In the genomic region with DNA sequence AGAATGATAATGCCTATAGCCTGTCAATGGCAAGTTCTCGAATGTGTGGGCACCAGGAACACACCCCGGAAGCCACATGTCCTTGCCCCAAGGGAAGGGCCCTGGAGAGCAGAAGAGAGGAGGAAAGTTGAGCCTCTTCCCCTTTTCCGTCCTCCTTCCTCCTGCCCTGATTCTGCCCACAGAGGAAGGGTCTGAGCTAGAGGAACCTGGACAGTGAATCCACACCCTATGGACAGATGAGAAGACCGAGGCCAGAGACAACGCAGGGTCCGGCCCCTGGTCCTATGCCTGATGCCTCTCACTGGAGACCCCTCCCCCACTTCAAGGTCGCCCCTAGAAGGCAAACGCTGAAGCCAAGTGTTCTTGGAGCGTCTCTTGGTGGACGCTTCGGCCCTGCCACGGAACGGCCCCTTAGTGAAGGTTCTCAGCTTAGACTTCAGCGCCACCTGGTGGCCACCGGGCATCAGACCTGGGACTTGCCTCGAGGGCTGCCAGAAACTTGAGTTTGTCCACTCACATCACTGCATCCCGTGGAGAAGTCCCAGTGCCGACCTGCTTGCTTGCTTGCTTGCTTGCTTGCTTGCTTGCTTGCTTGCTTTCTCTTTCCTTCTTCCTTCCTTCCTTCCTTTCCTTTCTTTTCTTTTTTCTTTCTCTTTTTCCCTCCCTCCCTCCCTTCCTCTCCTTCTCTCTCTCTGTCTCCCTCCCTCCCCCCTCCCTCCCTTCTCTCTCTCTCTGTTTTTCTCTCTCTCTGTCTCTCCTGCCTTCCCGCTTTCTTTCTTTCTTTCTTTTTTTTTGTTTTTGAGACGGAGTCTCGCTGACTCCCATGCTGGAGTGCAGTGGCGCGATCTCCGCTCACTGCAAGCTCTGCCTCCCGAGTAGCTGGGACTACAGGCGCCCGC, we compare ENCODE assay signal across 1 cellular context.
TF ChIP-seq lines count a peak whose summit lies in the region.

No MANE protein-coding gene starts in this region.

TF ChIP-seq in GM12878, 131 proteins besides CTCF, POLR2A, EP300 and RAD21 (continued from another document):
- no peak for TF ChIP-seq NR2C2 (IDR thresholded peaks at IDR 0.05; ENCODE audit: borderline replicate concordance, control insufficient read depth, insufficient read length, low read depth)
- TF ChIP-seq TCF7 (IDR thresholded peaks at IDR 0.05; ENCODE audit: borderline replicate concordance), result no peak
- no peak for TF ChIP-seq SRF (IDR thresholded peaks at IDR 0.05; ENCODE audit: low read depth in 2 of 2, low read length in 2 of 2)
- TF ChIP-seq, protein P1, sequence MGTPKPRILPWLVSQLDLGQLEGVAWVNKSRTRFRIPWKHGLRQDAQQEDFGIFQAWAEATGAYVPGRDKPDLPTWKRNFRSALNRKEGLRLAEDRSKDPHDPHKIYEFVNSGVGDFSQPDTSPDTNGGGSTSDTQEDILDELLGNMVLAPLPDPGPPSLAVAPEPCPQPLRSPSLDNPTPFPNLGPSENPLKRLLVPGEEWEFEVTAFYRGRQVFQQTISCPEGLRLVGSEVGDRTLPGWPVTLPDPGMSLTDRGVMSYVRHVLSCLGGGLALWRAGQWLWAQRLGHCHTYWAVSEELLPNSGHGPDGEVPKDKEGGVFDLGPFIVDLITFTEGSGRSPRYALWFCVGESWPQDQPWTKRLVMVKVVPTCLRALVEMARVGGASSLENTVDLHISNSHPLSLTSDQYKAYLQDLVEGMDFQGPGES (IDR thresholded peaks at IDR 0.05), result no peak
- no peak for TF ChIP-seq STAT1 (conservative IDR thresholded peaks at IDR 0.05)
- TF ChIP-seq HDAC2 (IDR thresholded peaks at IDR 0.05), result no peak
- TF ChIP-seq, protein P2, sequence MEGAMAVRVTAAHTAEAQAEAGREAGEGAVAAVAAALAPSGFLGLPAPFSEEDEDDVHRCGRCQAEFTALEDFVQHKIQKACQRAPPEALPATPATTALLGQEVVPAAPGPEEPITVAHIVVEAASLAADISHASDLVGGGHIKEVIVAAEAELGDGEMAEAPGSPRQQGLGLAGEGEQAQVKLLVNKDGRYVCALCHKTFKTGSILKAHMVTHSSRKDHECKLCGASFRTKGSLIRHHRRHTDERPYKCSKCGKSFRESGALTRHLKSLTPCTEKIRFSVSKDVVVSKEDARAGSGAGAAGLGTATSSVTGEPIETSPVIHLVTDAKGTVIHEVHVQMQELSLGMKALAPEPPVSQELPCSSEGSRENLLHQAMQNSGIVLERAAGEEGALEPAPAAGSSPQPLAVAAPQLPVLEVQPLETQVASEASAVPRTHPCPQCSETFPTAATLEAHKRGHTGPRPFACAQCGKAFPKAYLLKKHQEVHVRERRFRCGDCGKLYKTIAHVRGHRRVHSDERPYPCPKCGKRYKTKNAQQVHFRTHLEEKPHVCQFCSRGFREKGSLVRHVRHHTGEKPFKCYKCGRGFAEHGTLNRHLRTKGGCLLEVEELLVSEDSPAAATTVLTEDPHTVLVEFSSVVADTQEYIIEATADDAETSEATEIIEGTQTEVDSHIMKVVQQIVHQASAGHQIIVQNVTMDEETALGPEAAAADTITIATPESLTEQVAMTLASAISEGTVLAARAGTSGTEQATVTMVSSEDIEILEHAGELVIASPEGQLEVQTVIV (IDR thresholded peaks at IDR 0.05; ENCODE audit: borderline replicate concordance, partially characterized antibody), result no peak
- TF ChIP-seq, protein P3, sequence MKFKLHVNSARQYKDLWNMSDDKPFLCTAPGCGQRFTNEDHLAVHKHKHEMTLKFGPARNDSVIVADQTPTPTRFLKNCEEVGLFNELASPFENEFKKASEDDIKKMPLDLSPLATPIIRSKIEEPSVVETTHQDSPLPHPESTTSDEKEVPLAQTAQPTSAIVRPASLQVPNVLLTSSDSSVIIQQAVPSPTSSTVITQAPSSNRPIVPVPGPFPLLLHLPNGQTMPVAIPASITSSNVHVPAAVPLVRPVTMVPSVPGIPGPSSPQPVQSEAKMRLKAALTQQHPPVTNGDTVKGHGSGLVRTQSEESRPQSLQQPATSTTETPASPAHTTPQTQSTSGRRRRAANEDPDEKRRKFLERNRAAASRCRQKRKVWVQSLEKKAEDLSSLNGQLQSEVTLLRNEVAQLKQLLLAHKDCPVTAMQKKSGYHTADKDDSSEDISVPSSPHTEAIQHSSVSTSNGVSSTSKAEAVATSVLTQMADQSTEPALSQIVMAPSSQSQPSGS (IDR thresholded peaks at IDR 0.05; ENCODE audit: low read length), result no peak
- no peak for TF ChIP-seq EZH2 (IDR thresholded peaks at IDR 0.05; ENCODE audit: borderline replicate concordance, control insufficient read depth, low read depth, low read length)
- no peak for TF ChIP-seq SMAD5 (IDR thresholded peaks at IDR 0.05; ENCODE audit: low read depth)
- TF ChIP-seq IRF4 (IDR thresholded peaks at IDR 0.05; ENCODE audit: low read depth, low read length), result peak; percentile 37; the same call in 1 of the 2 replicates
- no peak for TF ChIP-seq ATF7 (IDR thresholded peaks at IDR 0.05; ENCODE audit: low read depth)
- peak; percentile 74; the same call in 1 of the 2 replicates for TF ChIP-seq ZNF217 (IDR thresholded peaks at IDR 0.05)
- no peak for TF ChIP-seq RCOR1 (conservative IDR thresholded peaks at IDR 0.05; ENCODE audit: low read depth, low read length)
- TF ChIP-seq SMC3 (IDR thresholded peaks at IDR 0.05; ENCODE audit: borderline replicate concordance, low read length), result peak; percentile 99
- TF ChIP-seq HDGF (IDR thresholded peaks at IDR 0.05), result no peak
- no peak for TF ChIP-seq CBX5 (IDR thresholded peaks at IDR 0.05; ENCODE audit: low read depth)
- peak; percentile 46; the same call in 1 of the 2 replicates for TF ChIP-seq FOXM1 (IDR thresholded peaks at IDR 0.05; ENCODE audit: low read depth, low read length)
- TF ChIP-seq MEF2B (IDR thresholded peaks at IDR 0.05; ENCODE audit: partially characterized antibody, poor library complexity, severe bottlenecking), result peak; percentile 54
- no peak for TF ChIP-seq RFX5 (IDR thresholded peaks at IDR 0.05; ENCODE audit: low read depth, low read length)
- TF ChIP-seq JUND (IDR thresholded peaks at IDR 0.05; ENCODE audit: low read depth, low read length), result no peak
- no peak for TF ChIP-seq SUPT20H (IDR thresholded peaks at IDR 0.05; ENCODE audit: borderline replicate concordance, control insufficient read depth, low read depth, low read length)
- no peak for TF ChIP-seq TCF3 (IDR thresholded peaks at IDR 0.05; ENCODE audit: borderline replicate concordance, insufficient read depth, low read depth, low read length)
- TF ChIP-seq ETV6 (conservative IDR thresholded peaks at IDR 0.05 in 1 of 2, IDR thresholded peaks at IDR 0.05 in 1 of 2; ENCODE audit: borderline replicate concordance in 1 of 2, low read depth in 1 of 2), result 0 out of 4 replicates have a peak, but pooled peaks of 1 of the 2 experiments have one; percentile 21
- no peak for TF ChIP-seq SIN3A (IDR thresholded peaks at IDR 0.05; ENCODE audit: low read depth, low read length)
- TF ChIP-seq SIX5 (IDR thresholded peaks at IDR 0.05; ENCODE audit: low read depth, low read length, severe bottlenecking), result no peak
- no peak for TF ChIP-seq SP1 (IDR thresholded peaks at IDR 0.05; ENCODE audit: low read depth, low read length)
- TF ChIP-seq RBBP5 (conservative IDR thresholded peaks at IDR 0.05), result no peak
- TF ChIP-seq, protein P4, sequence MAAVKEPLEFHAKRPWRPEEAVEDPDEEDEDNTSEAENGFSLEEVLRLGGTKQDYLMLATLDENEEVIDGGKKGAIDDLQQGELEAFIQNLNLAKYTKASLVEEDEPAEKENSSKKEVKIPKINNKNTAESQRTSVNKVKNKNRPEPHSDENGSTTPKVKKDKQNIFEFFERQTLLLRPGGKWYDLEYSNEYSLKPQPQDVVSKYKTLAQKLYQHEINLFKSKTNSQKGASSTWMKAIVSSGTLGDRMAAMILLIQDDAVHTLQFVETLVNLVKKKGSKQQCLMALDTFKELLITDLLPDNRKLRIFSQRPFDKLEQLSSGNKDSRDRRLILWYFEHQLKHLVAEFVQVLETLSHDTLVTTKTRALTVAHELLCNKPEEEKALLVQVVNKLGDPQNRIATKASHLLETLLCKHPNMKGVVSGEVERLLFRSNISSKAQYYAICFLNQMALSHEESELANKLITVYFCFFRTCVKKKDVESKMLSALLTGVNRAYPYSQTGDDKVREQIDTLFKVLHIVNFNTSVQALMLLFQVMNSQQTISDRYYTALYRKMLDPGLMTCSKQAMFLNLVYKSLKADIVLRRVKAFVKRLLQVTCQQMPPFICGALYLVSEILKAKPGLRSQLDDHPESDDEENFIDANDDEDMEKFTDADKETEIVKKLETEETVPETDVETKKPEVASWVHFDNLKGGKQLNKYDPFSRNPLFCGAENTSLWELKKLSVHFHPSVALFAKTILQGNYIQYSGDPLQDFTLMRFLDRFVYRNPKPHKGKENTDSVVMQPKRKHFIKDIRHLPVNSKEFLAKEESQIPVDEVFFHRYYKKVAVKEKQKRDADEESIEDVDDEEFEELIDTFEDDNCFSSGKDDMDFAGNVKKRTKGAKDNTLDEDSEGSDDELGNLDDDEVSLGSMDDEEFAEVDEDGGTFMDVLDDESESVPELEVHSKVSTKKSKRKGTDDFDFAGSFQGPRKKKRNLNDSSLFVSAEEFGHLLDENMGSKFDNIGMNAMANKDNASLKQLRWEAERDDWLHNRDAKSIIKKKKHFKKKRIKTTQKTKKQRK (IDR thresholded peaks at IDR 0.05; ENCODE audit: low read depth, low read length), result no peak
- TF ChIP-seq POLR2AphosphoS2 (IDR thresholded peaks at IDR 0.05; ENCODE audit: low read depth, low read length), result no peak
